Comparison of ENCODE assay signal across 13 cellular contexts in genomic region chr17:62750502-62751349, GRCh38. TPM values are rescaled to one million over a fixed set of nuclear protein-coding genes. Genes with fewer than 3 reads are reported as not detected.
DNase-seq lines count a peak whose midpoint lies in the region; ATAC-seq and TF ChIP-seq lines count a peak whose summit lies in the region.
"Had no signal": no experiment of that assay in that cellular context is flagged by ENCODE, and none has a peak within 500 bp of the region (broad histone marks: within the 10 kb centered on the region; RNA-seq: fewer than 3 reads in every experiment).

No MANE protein-coding gene starts in this region.

- no peak overlapping the region for H4K5ac ChIP-seq in H9 (ENCODE audit: insufficient read length, low read depth, low read length)

- H3K23ac ChIP-seq in H9 (ENCODE audit: insufficient read length, low read depth, low read length) = no peak overlapping the region

- no peak overlapping the region for H2BK15ac ChIP-seq in H9 (ENCODE audit: low read depth, low read length)

- H3K14ac ChIP-seq in H9 (ENCODE audit: insufficient read depth, low read length) = peak overlapping the region; percentile 2; the same call in 1 of the 2 replicates

- no peak overlapping the region for H4K91ac ChIP-seq in H9 (ENCODE audit: insufficient read length, low read depth, low read length)

- H3K9me3 ChIP-seq in H9 (ENCODE audit: control insufficient read depth, low read depth, low read length) = no peaks in the 10 kb centered on the region
- H3K9me3 ChIP-seq in endodermal cell (ENCODE audit: control insufficient read depth, low read length) = no peaks in the 10 kb centered on the region
- no peaks in the 10 kb centered on the region for H3K9me3 ChIP-seq in ovary

- H3K4me1 ChIP-seq in H9 (ENCODE audit: insufficient read depth, low read length) (no peaks in the 10 kb centered on the region; the same call in 1 of the 2 replicates), endodermal cell (ENCODE audit: control insufficient read depth, insufficient read depth, low read length) (no peaks in the 10 kb centered on the region), ovary (ENCODE audit: insufficient read depth) (no peaks in the 10 kb centered on the region)

- H3K56ac ChIP-seq in H9 (ENCODE audit: insufficient read length, low read depth, low read length) = no peak overlapping the region

- no peak overlapping the region for H2BK20ac ChIP-seq in H9 (ENCODE audit: low read depth, low read length, poor library complexity, severe bottlenecking)

- no peak for ATAC-seq in HG02798 (IDR thresholded peaks at IDR 0.05; ENCODE audit: poor library complexity, unreplicated experiment)
- ATAC-seq in effector memory CD8-positive, alpha-beta T cell (replicated peaks) = no peak
- ATAC-seq: sciatic nerve had no signal

- H3T11ph ChIP-seq in H9 (ENCODE audit: low read length) = no peak overlapping the region

- no peak overlapping the region for H3K4me2 ChIP-seq in H9 (ENCODE audit: insufficient read depth, insufficient read length, low read length)

- no peak overlapping the region for H3K18ac ChIP-seq in H9 (ENCODE audit: insufficient read length, low read depth, low read length)

- no peaks in the 10 kb centered on the region for H3K9me3 Mint-ChIP-seq in H9
- no peaks in the 10 kb centered on the region for H3K9me3 Mint-ChIP-seq in endodermal cell
- no peaks in the 10 kb centered on the region for H3K9me3 Mint-ChIP-seq in activated naive CD4-positive, alpha-beta T cell treated with anti-CD3 and anti-CD28 coated beads for 36 hours
- no peaks in the 10 kb centered on the region for H3K9me3 Mint-ChIP-seq in effector memory CD8-positive, alpha-beta T cell
- H3K9me3 Mint-ChIP-seq: activated naive CD8-positive, alpha-beta T cell treated with anti-CD3 and anti-CD28 coated beads, Interleukin-2, amount 10 ng/mL, durations not matched to agents 7 days and 5 days; CD4-positive, CD25-positive, alpha-beta regulatory T cell; mesothelial cell of epicardium had no signal

- H4K8ac ChIP-seq in H9 (replicated peaks; ENCODE audit: insufficient read length, low read depth, low read length) = no peak overlapping the region

- DNase-seq in H9 (peak; percentile 72), NCI-H69 (lab: John Stamatoyannopoulos, UW) (peak; percentile 95), endodermal cell (peak; percentile 90), ovary (peak in 3 of 5 donors; percentile 20 to 46 (median 21))
- no peak for DNase-seq in activated naive CD4-positive, alpha-beta T cell (lab: John Stamatoyannopoulos, UW)
- no peak for DNase-seq in activated naive CD4-positive, alpha-beta T cell treated with anti-CD3 and anti-CD28 coated beads for 36 hours
- no peak for DNase-seq in effector memory CD8-positive, alpha-beta T cell
- DNase-seq: activated naive CD8-positive, alpha-beta T cell treated with anti-CD3 and anti-CD28 coated beads, Interleukin-2, amount 10 ng/mL, durations not matched to agents 7 days and 5 days; CD4-positive, CD25-positive, alpha-beta regulatory T cell; effector memory CD4-positive, alpha-beta T cell had no signal

- no peak overlapping the region for H2BK120ac ChIP-seq in H9 (ENCODE audit: low read depth, low read length, poor library complexity, severe bottlenecking)

- H3K27me3 Mint-ChIP-seq in H9 (ENCODE audit: low read depth) (peaks cover 7% of the 10 kb centered on the region), endodermal cell (ENCODE audit: insufficient read depth) (peaks cover 13% of the 10 kb centered on the region)
- H3K27me3 Mint-ChIP-seq in activated naive CD4-positive, alpha-beta T cell treated with anti-CD3 and anti-CD28 coated beads for 36 hours (ENCODE audit: low read depth) = peaks cover 3% of the 10 kb centered on the region
- peaks cover 0 to 6% of the 10 kb centered on the region in 2 donors for H3K27me3 Mint-ChIP-seq in effector memory CD8-positive, alpha-beta T cell

- peak overlapping the region in 1 of 2 experiments; percentile 19; a peak in 1 of 5 replicates for H3K4me3 Mint-ChIP-seq in H9
- no peak overlapping the region for H3K4me3 Mint-ChIP-seq in endodermal cell
- H3K4me3 Mint-ChIP-seq in activated naive CD4-positive, alpha-beta T cell treated with anti-CD3 and anti-CD28 coated beads for 36 hours = no peak overlapping the region
- H3K4me3 Mint-ChIP-seq in effector memory CD8-positive, alpha-beta T cell = no peak overlapping the region
- H3K4me3 Mint-ChIP-seq: activated naive CD8-positive, alpha-beta T cell treated with anti-CD3 and anti-CD28 coated beads, Interleukin-2, amount 10 ng/mL, durations not matched to agents 7 days and 5 days; CD4-positive, CD25-positive, alpha-beta regulatory T cell; mesothelial cell of epicardium had no signal

- no peak overlapping the region for H3K4me3 ChIP-seq in endodermal cell (ENCODE audit: low read length)
- H3K4me3 ChIP-seq in ovary = no peak overlapping the region

- H3K27me3 ChIP-seq in H9 (ENCODE audit: insufficient read depth, low read length) = no peaks in the 10 kb centered on the region
- H3K27me3 ChIP-seq in endodermal cell (ENCODE audit: control insufficient read depth, insufficient read depth, low read length, poor library complexity, severe bottlenecking) = no peaks in the 10 kb centered on the region
- no peaks in the 10 kb centered on the region for H3K27me3 ChIP-seq in ovary

- no peaks in the 10 kb centered on the region for H4K20me1 ChIP-seq in H9 (ENCODE audit: control insufficient read depth, insufficient read depth, insufficient read length)

- H3K27ac ChIP-seq in H9 (ENCODE audit: insufficient read length, low read depth, low read length) (no peak overlapping the region), endodermal cell (ENCODE audit: low read depth, low read length) (no peak overlapping the region), ovary (no peak overlapping the region)

- no peak for TF ChIP-seq CTCF in H9 (conservative IDR thresholded peaks at IDR 0.05)
- no peak for TF ChIP-seq CTCF in endodermal cell (conservative IDR thresholded peaks at IDR 0.05)
- TF ChIP-seq CTCF in ovary (IDR thresholded peaks at IDR 0.05) = no peak

- no peaks in the 10 kb centered on the region for H3K79me2 ChIP-seq in H9 (ENCODE audit: insufficient read depth, low read length)

- H3K27ac Mint-ChIP-seq in H9 = peak overlapping the region; percentile 10 to 80 (median 31); a peak in 3 of 7 replicates
- no peak overlapping the region for H3K27ac Mint-ChIP-seq in endodermal cell
- H3K27ac Mint-ChIP-seq in activated naive CD4-positive, alpha-beta T cell treated with anti-CD3 and anti-CD28 coated beads for 36 hours = no peak overlapping the region
- H3K27ac Mint-ChIP-seq in effector memory CD8-positive, alpha-beta T cell = peak overlapping the region in 1 of 2 donors; percentile 47
- H3K27ac Mint-ChIP-seq: activated naive CD8-positive, alpha-beta T cell treated with anti-CD3 and anti-CD28 coated beads, Interleukin-2, amount 10 ng/mL, durations not matched to agents 7 days and 5 days; CD4-positive, CD25-positive, alpha-beta regulatory T cell; mesothelial cell of epicardium had no signal

- no peak overlapping the region for H2BK5ac ChIP-seq in H9 (ENCODE audit: insufficient read length, low read length)

- H3K4ac ChIP-seq in H9 (ENCODE audit: low read depth, low read length) = no peak overlapping the region

- H3K9ac ChIP-seq in H9 (ENCODE audit: extremely low read depth, insufficient read length, low read length) (no peak overlapping the region), endodermal cell (ENCODE audit: extremely low read depth, low read length, poor library complexity, severe bottlenecking) (no peak overlapping the region)

- no peaks in the 10 kb centered on the region; a peak in 1 of 7 replicates for H3K36me3 Mint-ChIP-seq in H9 (ENCODE audit: insufficient read depth in 1 of 3, low read depth in 3 of 3)
- no peaks in the 10 kb centered on the region for H3K36me3 Mint-ChIP-seq in endodermal cell (ENCODE audit: low read depth)
- H3K36me3 Mint-ChIP-seq in activated naive CD4-positive, alpha-beta T cell treated with anti-CD3 and anti-CD28 coated beads for 36 hours (ENCODE audit: low read depth) = no peaks in the 10 kb centered on the region
- H3K36me3 Mint-ChIP-seq in effector memory CD8-positive, alpha-beta T cell (ENCODE audit: insufficient read depth) = no peaks in the 10 kb centered on the region
- H3K36me3 Mint-ChIP-seq: activated naive CD8-positive, alpha-beta T cell treated with anti-CD3 and anti-CD28 coated beads, Interleukin-2, amount 10 ng/mL, durations not matched to agents 7 days and 5 days; CD4-positive, CD25-positive, alpha-beta regulatory T cell; mesothelial cell of epicardium had no signal

- no peak overlapping the region for H2AFZ ChIP-seq in H9 (ENCODE audit: low read length)

- H3K4me1 Mint-ChIP-seq in H9 (peaks cover 19 to 39% of the 10 kb centered on the region in 2 experiments), endodermal cell (peaks cover 16% of the 10 kb centered on the region)
- H3K4me1 Mint-ChIP-seq in activated naive CD4-positive, alpha-beta T cell treated with anti-CD3 and anti-CD28 coated beads for 36 hours (ENCODE audit: low read depth) = no peaks in the 10 kb centered on the region
- no peaks in the 10 kb centered on the region for H3K4me1 Mint-ChIP-seq in effector memory CD8-positive, alpha-beta T cell (ENCODE audit: low read depth in 2 of 2)
- H3K4me1 Mint-ChIP-seq: activated naive CD8-positive, alpha-beta T cell treated with anti-CD3 and anti-CD28 coated beads, Interleukin-2, amount 10 ng/mL, durations not matched to agents 7 days and 5 days; CD4-positive, CD25-positive, alpha-beta regulatory T cell had no signal

- no peak for TF ChIP-seq EP300 in ovary (IDR thresholded peaks at IDR 0.05)

- no peaks in the 10 kb centered on the region for H3K36me3 ChIP-seq in endodermal cell (ENCODE audit: control insufficient read depth, insufficient read depth, low read length)
- no peaks in the 10 kb centered on the region for H3K36me3 ChIP-seq in ovary

- WGBS in H9 (ENCODE audit: extremely low coverage, insufficient read length, low lambda C conversion rate) = no CpG with 5 or more reads among the region's 29 CpGs
- 71 to 83% methylated on average over 12 to 29 of the region's 29 CpGs for WGBS in endodermal cell (ENCODE audit: insufficient coverage in 1 of 2, insufficient read length in 1 of 2), 2 experiments
- 22 to 36% (median 30%) methylated on average over 28 to 29 of the region's 29 CpGs for WGBS in ovary, 3 donors

- no peak overlapping the region for H2BK12ac ChIP-seq in H9 (ENCODE audit: insufficient read length, low read depth, low read length)

- H2AK5ac ChIP-seq in H9 (ENCODE audit: insufficient read length, low read length) = no peak overlapping the region

- intact Hi-C loops in ovary (cut with DNase I) = no loop called here
- intact Hi-C loops in activated naive CD4-positive, alpha-beta T cell treated with anti-CD3 and anti-CD28 coated beads for 36 hours (cut with micrococcal nuclease) = no loop called here

- TF ChIP-seq POLR2A in ovary (IDR thresholded peaks at IDR 0.05) = no peak

- no peaks in the 10 kb centered on the region for H3K79me1 ChIP-seq in H9 (ENCODE audit: insufficient read depth, low read depth, low read length, poor library complexity, severe bottlenecking)

- no peaks in the 10 kb centered on the region for H3K23me2 ChIP-seq in H9 (ENCODE audit: insufficient read length, low read depth, low read length, poor library complexity, severe bottlenecking)

- CTCF ChIA-PET in activated naive CD4-positive, alpha-beta T cell treated with anti-CD3 and anti-CD28 coated beads for 36 hours (lab: Charles Lee) = no interaction called here

RNA-seq across cellular contexts. Expression of gene MARCHF10, which starts 57.4 kb away (rescaled TPM):
- total RNA-seq in H9 (2021) (0.39 TPM in 1 of 2 replicates, not detected in the other), endodermal cell (1 to 10 TPM in 1 of 2 donors, under 1 TPM in 1; 0.57 to 1.7 TPM), ovary (1 to 10 TPM in 1 of 7 donors, under 1 TPM in 3, not detected in 3; 0.35 to 6.5 (median 0.71) TPM)
- polyA plus RNA-seq in endodermal cell (2013, experiment 1 of 2) = 0.89 TPM
- 0.87 TPM for polyA plus RNA-seq in endodermal cell (2013, experiment 2 of 2)
- polyA plus RNA-seq in ovary = under 1 TPM; 0.06 to 0.15 TPM
- total RNA-seq in activated naive CD4-positive, alpha-beta T cell treated with anti-CD3 and anti-CD28 coated beads for 36 hours = not detected
- total RNA-seq: CD4-positive, CD25-positive, alpha-beta regulatory T cell had no signal

Comparison
In these comparisons a context has a peak if more than half of its experiments do, and no peak if none do; other contexts are left out.
1. DNase-seq: peak in H9 (single experiment), NCI-H69 (single experiment), endodermal cell (single experiment) and ovary (3 of 5); none in activated naive CD4-positive, alpha-beta T cell (0 of 4), activated naive CD4-positive, alpha-beta T cell treated with anti-CD3 and anti-CD28 coated beads for 36 hours (single experiment) and effector memory CD8-positive, alpha-beta T cell (0 of 3).
2. H3K27ac Mint-ChIP-seq: peak in H9 (3 of 3); none in endodermal cell (single experiment) and activated naive CD4-positive, alpha-beta T cell treated with anti-CD3 and anti-CD28 coated beads for 36 hours (single experiment).